Comparison of ENCODE assay signal across 22 cellular contexts in genomic region chr14:51674294-51675002, GRCh38. TPM values are rescaled to one million over a fixed set of nuclear protein-coding genes. Genes with fewer than 3 reads are reported as not detected.
DNase-seq lines count a peak whose midpoint lies in the region; FAIRE-seq and TF ChIP-seq lines count a peak whose summit lies in the region.
"Had no signal": no experiment of that assay in that cellular context is flagged by ENCODE, and none has a peak within 500 bp of the region (broad histone marks: within the 10 kb centered on the region; RNA-seq: fewer than 3 reads in every experiment).

No MANE protein-coding gene starts in this region.

- H3K27me3 Mint-ChIP-seq in astrocyte (ENCODE audit: low read depth, unreplicated experiment) = no peaks in the 10 kb centered on the region
- H3K27me3 Mint-ChIP-seq: stimulated activated naive CD8-positive, alpha-beta T cell treated with anti-CD3 and anti-CD28 coated beads, Interleukin-15, amount 100 ng/mL, for 72 hours had no signal

- FAIRE-seq in astrocyte (lab: Jason Lieb, UNC) = peak; percentile 63

- peaks cover 28% of the 10 kb centered on the region for H3K36me3 Mint-ChIP-seq in astrocyte (ENCODE audit: low read depth, unreplicated experiment)
- H3K36me3 Mint-ChIP-seq: CD14-positive monocyte had no signal

- H3K4me2 ChIP-seq in astrocyte (ENCODE audit: low read length) (peak overlapping the region; percentile 65), smooth muscle cell (peak overlapping the region; percentile 60)
- H3K4me2 ChIP-seq: PC-9 had no signal

- peaks cover 48% of the 10 kb centered on the region for H3F3A ChIP-seq in smooth muscle cell (ENCODE audit: low read depth)

- peak overlapping the region; percentile 81 for H3K27ac Mint-ChIP-seq in astrocyte (ENCODE audit: unreplicated experiment)
- H3K27ac Mint-ChIP-seq: CD14-positive monocyte; stimulated activated naive CD8-positive, alpha-beta T cell treated with anti-CD3 and anti-CD28 coated beads, Interleukin-15, amount 100 ng/mL, for 72 hours had no signal

- H3K9ac ChIP-seq in astrocyte (ENCODE audit: low read length) = peak overlapping the region; percentile 56
- peak overlapping the region; percentile 22 for H3K9ac ChIP-seq in smooth muscle cell (ENCODE audit: low read depth)

- TF ChIP-seq CTCF in astrocyte (IDR thresholded peaks at IDR 0.05; ENCODE audit: insufficient read depth, low read depth, low read length) (no peak), smooth muscle cell (IDR thresholded peaks at IDR 0.05; ENCODE audit: borderline replicate concordance, insufficient read depth, poor library complexity, severe bottlenecking) (no peak)

- H3K9me3 Mint-ChIP-seq in astrocyte (ENCODE audit: unreplicated experiment) = no peaks in the 10 kb centered on the region
- H3K9me3 Mint-ChIP-seq: stimulated activated naive CD8-positive, alpha-beta T cell treated with anti-CD3 and anti-CD28 coated beads, Interleukin-15, amount 100 ng/mL, for 72 hours had no signal

- H4K20me1 ChIP-seq in astrocyte (ENCODE audit: insufficient read depth, low read length) (peaks cover 88% of the 10 kb centered on the region), smooth muscle cell (ENCODE audit: low read depth) (peaks cover 100% of the 10 kb centered on the region)

- peak overlapping the region; percentile 52 for H3K4me3 Mint-ChIP-seq in astrocyte (ENCODE audit: unreplicated experiment)
- H3K4me3 Mint-ChIP-seq: CD14-positive monocyte; stimulated activated naive CD8-positive, alpha-beta T cell treated with anti-CD3 and anti-CD28 coated beads, Interleukin-15, amount 100 ng/mL, for 72 hours had no signal

- H3K4me3 ChIP-seq in astrocyte (ENCODE audit: insufficient read depth, low read depth, low read length) (no peak overlapping the region), smooth muscle cell (no peak overlapping the region), MG63 (no peak overlapping the region)
- H3K4me3 ChIP-seq: cardiac muscle cell, HAP-1, PC-9, spleen, vagina had no signal

- peaks cover 24% of the 10 kb centered on the region for H3K36me3 ChIP-seq in astrocyte (ENCODE audit: insufficient read depth, low read length)
- peaks cover 6% of the 10 kb centered on the region for H3K36me3 ChIP-seq in smooth muscle cell (ENCODE audit: low read depth)
- peaks cover 23% of the 10 kb centered on the region for H3K36me3 ChIP-seq in MG63
- H3K36me3 ChIP-seq: cardiac muscle cell, HAP-1, spleen, vagina had no signal

- peak overlapping the region; percentile 73 for H3K27ac ChIP-seq in astrocyte (ENCODE audit: low read depth, low read length)
- peak overlapping the region; percentile 83 for H3K27ac ChIP-seq in smooth muscle cell (ENCODE audit: low read depth)
- H3K27ac ChIP-seq: cardiac muscle cell, PC-9, spleen, vagina had no signal

- H3K4me1 ChIP-seq in astrocyte (ENCODE audit: insufficient read depth, low read length) = peaks cover 59% of the 10 kb centered on the region
- H3K4me1 ChIP-seq in smooth muscle cell (ENCODE audit: low read depth) = peaks cover 49% of the 10 kb centered on the region
- H3K4me1 ChIP-seq: HAP-1, spleen had no signal

- H2AFZ ChIP-seq in astrocyte (ENCODE audit: low read depth, low read length) (no peak overlapping the region), smooth muscle cell (ENCODE audit: low read depth) (no peak overlapping the region)
- H2AFZ ChIP-seq: PC-9 had no signal

- peaks cover 67% of the 10 kb centered on the region for H3K4me1 Mint-ChIP-seq in astrocyte (ENCODE audit: low read depth, unreplicated experiment)
- H3K4me1 Mint-ChIP-seq: CD14-positive monocyte had no signal

- peaks cover 100% of the 10 kb centered on the region for H3K79me2 ChIP-seq in astrocyte (ENCODE audit: insufficient read depth, low read length)
- H3K79me2 ChIP-seq in smooth muscle cell (ENCODE audit: low read depth) = peaks cover 100% of the 10 kb centered on the region

- H3K9me3 ChIP-seq in astrocyte (ENCODE audit: insufficient read depth, low read depth, low read length) = no peaks in the 10 kb centered on the region
- H3K9me3 ChIP-seq in smooth muscle cell (replicated peaks; ENCODE audit: low read depth) = no peaks in the 10 kb centered on the region
- H3K9me3 ChIP-seq in MG63 = no peaks in the 10 kb centered on the region
- H3K9me3 ChIP-seq: HAP-1, spleen, vagina had no signal

- no peaks in the 10 kb centered on the region for H3K27me3 ChIP-seq in astrocyte (ENCODE audit: insufficient read depth, low read length)
- H3K27me3 ChIP-seq in smooth muscle cell (ENCODE audit: low read depth) = no peaks in the 10 kb centered on the region
- H3K27me3 ChIP-seq in MG63 = no peaks in the 10 kb centered on the region
- H3K27me3 ChIP-seq: cardiac muscle cell, spleen, vagina had no signal

- WGBS in smooth muscle cell (ENCODE audit: low lambda C conversion rate) = 41% methylated on average over 5 of the region's 5 CpGs

- DNase-seq in HT1080 (ENCODE audit: low read depth) (peak; percentile 33), astrocyte (ENCODE audit: low read depth) (peak; percentile 94), fibroblast of peridontal ligament (ENCODE audit: extremely low read depth) (peak; percentile 56), smooth muscle cell (lab: John Stamatoyannopoulos, UW; ENCODE audit: unreplicated experiment) (no peak), DMS79 (lab: John Stamatoyannopoulos, UW) (no peak), Ammon's horn (ENCODE audit: low spot score) (no peak), MG63 (no peak)
- DNase-seq: activated CD4-positive, CD25-positive, alpha-beta regulatory T cell; activated naive CD4-positive, alpha-beta T cell; effector memory CD4-positive, alpha-beta T cell; glutamatergic neuron; islet precursor cell; Kasumi-1; NCI-H510A treated with DMSO at 0.1 percent for 48 hours; nucleus accumbens; PC-9; spleen; stimulated activated naive CD8-positive, alpha-beta T cell treated with anti-CD3 and anti-CD28 coated beads, Interleukin-15, amount 100 ng/mL, for 72 hours had no signal

RNA-seq across cellular contexts. Expression of gene FRMD6, which starts 22.7 kb away (rescaled TPM):
- total RNA-seq in HT1080 (2014; rRNA removed; shearing (Covaris generic)) = 121 and 128 TPM in 2 replicates
- 107 and 129 TPM in 2 replicates for polyA plus RNA-seq in HT1080 (2015; cell fraction: cytosol; rRNA removed)
- polyA plus RNA-seq in HT1080 (2015; cell fraction: nucleus; rRNA removed) = 148 and 154 TPM in 2 replicates
- 492 and 498 TPM in 2 replicates for total RNA-seq in astrocyte
- 564 and 578 TPM in 2 replicates for total RNA-seq in smooth muscle cell
- polyA plus RNA-seq in smooth muscle cell = 197 and 254 TPM in 2 replicates
- total RNA-seq in MG63 (2014; rRNA removed; shearing (Covaris generic); ENCODE audit: low replicate concordance) = 44.6 and 51.4 TPM in 2 replicates

Comparison
In these comparisons a context has a peak if more than half of its experiments do, and no peak if none do; other contexts are left out.
1. DNase-seq: peak in HT1080 (single experiment), astrocyte (single experiment) and fibroblast of peridontal ligament (single experiment); none in smooth muscle cell (single experiment), DMS79 (single experiment), Ammon's horn (single experiment) and MG63 (single experiment).